ENCODE assay signal across 8 cellular contexts in genomic region chr3:149247929-149248691, GRCh38.
A peak's percentile ranks its signal among the peaks of the same experiment; 100 is the strongest.
DNase-seq lines count a peak whose midpoint lies in the region; ATAC-seq lines count a peak whose summit lies in the region.

No MANE protein-coding gene starts in this region.

- H3K36me3 ChIP-seq in adipocyte (ENCODE audit: control insufficient read depth, insufficient read depth, low read length, severe bottlenecking) = no peaks in the 10 kb centered on the region

- DNase-seq in DMS53 treated with DMSO at 0.1 percent for 48 hours (lab: John Stamatoyannopoulos, UW; ENCODE audit: unreplicated experiment) (peak; percentile 63), adipocyte (ENCODE audit: low read depth) (peak; percentile 40), inferior parietal cortex (ENCODE audit: extremely low spot score) (no peak), NCI-H1105 treated with DMSO at 0.1 percent for 48 hours (lab: John Stamatoyannopoulos, UW) (no peak), pons (ENCODE audit: low spot score) (no peak)
- peak in 2 of 3 donors; percentile 8 to 32 for DNase-seq in stimulated activated CD4-positive, alpha-beta T cell treated with anti-CD3 and anti-CD28 coated beads, TNF-alpha, amount 100 ng/mL, for 48 hours (ENCODE audit: low read depth in 3 of 3)

- no peaks in the 10 kb centered on the region for H3K27me3 ChIP-seq in adipocyte (replicated peaks; ENCODE audit: control insufficient read depth, insufficient read depth, low read length)

- no peaks in the 10 kb centered on the region for H3K9me3 ChIP-seq in adipocyte (ENCODE audit: control insufficient read depth, low read length)

- H3K4me3 ChIP-seq in adipocyte (ENCODE audit: low read length) = no peak overlapping the region

- peak overlapping the region; percentile 65 for H3K9ac ChIP-seq in adipocyte (ENCODE audit: low read length)

- peak; percentile 58 for ATAC-seq in GM19395 (IDR thresholded peaks at IDR 0.05; ENCODE audit: unreplicated experiment)
- ATAC-seq in HG03378 (IDR thresholded peaks at IDR 0.05; ENCODE audit: unreplicated experiment) = peak; percentile 66

- H3K4me1 ChIP-seq in adipocyte (ENCODE audit: control insufficient read depth, insufficient read depth, low read length) = peaks cover 34% of the 10 kb centered on the region

Comparison
In these comparisons a context has a peak if more than half of its experiments do, and no peak if none do; other contexts are left out.
1. DNase-seq: peak in DMS53 treated with DMSO at 0.1 percent for 48 hours (single experiment), adipocyte (single experiment) and stimulated activated CD4-positive, alpha-beta T cell treated with anti-CD3 and anti-CD28 coated beads, TNF-alpha, amount 100 ng/mL, for 48 hours (2 of 3); none in inferior parietal cortex (single experiment), NCI-H1105 treated with DMSO at 0.1 percent for 48 hours (single experiment) and pons (single experiment).